ENCODE assay signal across 24 cellular contexts in genomic region chr14:33957993-33958392, GRCh38.
"Had no signal": no experiment of that assay in that cellular context is flagged by ENCODE, and none has a peak within 500 bp of the region (broad histone marks: within the 10 kb centered on the region; RNA-seq: fewer than 3 reads in every experiment).

No MANE protein-coding gene starts in this region.

- H3K27me3 ChIP-seq: colonic mucosa, gastrocnemius medialis had no signal

- H3K9me3 ChIP-seq: colonic mucosa, esophagus squamous epithelium, gastrocnemius medialis, left lung, lower lobe of right lung had no signal

- DNase-seq: colonic mucosa; cortex of kidney; effector CD8-positive, alpha-beta T cell; effector memory CD8-positive, alpha-beta T cell; endodermal cell; esophagus squamous epithelium; foreskin fibroblast; foreskin melanocyte; gastrocnemius medialis; glutamatergic neuron; heart right ventricle; hippocampal formation; immature natural killer cell; left cardiac atrium; left lung; left ventricle myocardium superior; lower lobe of right lung; mesenchymal stem cell; midbrain; naive thymus-derived CD4-positive, alpha-beta T cell had no signal

- ATAC-seq: effector memory CD8-positive, alpha-beta T cell; esophagus mucosa; gastrocnemius medialis; left lung; lower lobe of right lung; naive thymus-derived CD4-positive, alpha-beta T cell had no signal

- H3K4me1 ChIP-seq: colonic mucosa, esophagus squamous epithelium, gastrocnemius medialis, left lung, lower lobe of right lung had no signal

- H3K36me3 ChIP-seq: colonic mucosa, esophagus squamous epithelium, gastrocnemius medialis, heart right ventricle, left lung, lower lobe of right lung had no signal

- FAIRE-seq: endometrium, keratinocyte had no signal

- H3K4me3 ChIP-seq: colonic mucosa, esophagus squamous epithelium, gastrocnemius medialis, left lung, lower lobe of right lung had no signal

- H3K27ac ChIP-seq: colonic mucosa, epithelial cell of prostate, esophagus squamous epithelium, gastrocnemius medialis, left lung, lower lobe of right lung had no signal
